In the genomic region with DNA sequence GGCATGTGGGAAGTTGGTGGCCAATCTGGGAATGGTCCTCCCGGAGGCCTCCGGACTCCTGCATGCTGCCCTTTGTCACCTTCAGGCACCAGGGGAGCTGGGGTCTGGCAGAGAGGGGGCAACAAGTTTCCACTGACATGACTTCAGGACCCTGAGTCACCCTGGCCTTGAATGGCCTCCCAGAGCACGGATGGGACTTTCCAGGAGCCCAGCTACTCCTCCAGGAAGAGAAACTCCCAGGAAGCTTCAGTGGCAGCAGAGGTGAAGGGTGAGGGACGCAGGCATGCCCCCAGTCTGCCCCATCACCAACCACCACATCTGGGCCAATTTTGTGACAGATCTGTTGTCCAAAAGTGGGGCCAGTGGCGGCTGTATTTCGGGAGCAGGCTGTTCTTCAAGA, we compare ENCODE assay signal across 1 cellular context.
TF ChIP-seq lines count a peak whose summit lies in the region.

No MANE protein-coding gene starts in this region.

TF ChIP-seq in IMR-90, 13 proteins besides CTCF, POLR2A, EP300 and RAD21 (continued from another document):
- TF ChIP-seq, protein P1, sequence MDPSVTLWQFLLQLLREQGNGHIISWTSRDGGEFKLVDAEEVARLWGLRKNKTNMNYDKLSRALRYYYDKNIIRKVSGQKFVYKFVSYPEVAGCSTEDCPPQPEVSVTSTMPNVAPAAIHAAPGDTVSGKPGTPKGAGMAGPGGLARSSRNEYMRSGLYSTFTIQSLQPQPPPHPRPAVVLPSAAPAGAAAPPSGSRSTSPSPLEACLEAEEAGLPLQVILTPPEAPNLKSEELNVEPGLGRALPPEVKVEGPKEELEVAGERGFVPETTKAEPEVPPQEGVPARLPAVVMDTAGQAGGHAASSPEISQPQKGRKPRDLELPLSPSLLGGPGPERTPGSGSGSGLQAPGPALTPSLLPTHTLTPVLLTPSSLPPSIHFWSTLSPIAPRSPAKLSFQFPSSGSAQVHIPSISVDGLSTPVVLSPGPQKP (IDR thresholded peaks at IDR 0.05; ENCODE audit: borderline replicate concordance, low read depth, low read length), result no peak
- no peak for TF ChIP-seq MAZ (IDR thresholded peaks at IDR 0.05; ENCODE audit: borderline replicate concordance, low read depth, low read length)
- TF ChIP-seq RFX5 (IDR thresholded peaks at IDR 0.05; ENCODE audit: low read depth, low read length), result no peak
- TF ChIP-seq CEBPB (IDR thresholded peaks at IDR 0.05; ENCODE audit: low read depth, low read length), result no peak
- TF ChIP-seq BHLHE40 (IDR thresholded peaks at IDR 0.05; ENCODE audit: low read depth, low read length), result no peak
- TF ChIP-seq NFE2L2 (IDR thresholded peaks at IDR 0.05; ENCODE audit: low read depth, low read length), result no peak
- no peak for TF ChIP-seq SMC3 (IDR thresholded peaks at IDR 0.05; ENCODE audit: low read depth, low read length)
